17 cellular contexts compared by ENCODE assay signal in the genomic region with DNA sequence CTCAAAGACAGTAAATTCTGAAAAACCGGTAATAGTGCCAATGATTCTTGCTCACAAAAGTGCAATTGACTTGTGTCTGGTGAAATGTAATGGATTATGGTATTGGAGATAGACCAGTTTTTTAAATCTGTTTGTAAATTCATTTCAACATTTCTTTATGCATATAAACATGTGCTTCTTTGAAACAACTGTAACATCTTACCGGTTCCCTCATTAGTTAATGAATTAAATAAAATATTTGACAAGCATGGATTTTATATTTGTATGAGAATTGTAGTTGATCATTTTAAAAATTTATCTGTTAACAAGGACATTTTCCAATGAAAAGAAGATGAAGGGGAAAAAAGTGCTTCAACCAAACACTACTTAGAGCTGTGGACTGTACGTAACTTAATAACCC.
"Had no signal": no experiment of that assay in that cellular context is flagged by ENCODE, and none has a peak within 500 bp of the region (broad histone marks: within the 10 kb centered on the region; RNA-seq: fewer than 3 reads in every experiment).

No MANE protein-coding gene starts in this region.

- H3K27ac Mint-ChIP-seq: activated B cell treated with CpG ODN at 0.5 μM for 24 hours; activated CD4-positive, alpha-beta memory T cell treated with anti-CD3 and anti-CD28 coated beads for 36 hours; activated CD4-positive, alpha-beta memory T cell treated with anti-CD3 and anti-CD28 coated beads, Interleukin-2, amount 10 ng/mL, durations not matched to agents 7 days and 5 days; activated CD4-positive, alpha-beta T cell treated with anti-CD3 and anti-CD28 coated beads for 36 hours; activated CD4-positive, alpha-beta T cell treated with anti-CD3 and anti-CD28 coated beads, Interleukin-2, amount 10 ng/mL, durations not matched to agents 24 days and 14 days; activated CD4-positive, alpha-beta T cell treated with anti-CD3 and anti-CD28 coated beads, Interleukin-2, amount 10 ng/mL, durations not matched to agents 7 days and 5 days; activated CD8-positive, alpha-beta memory T cell treated with anti-CD3 and anti-CD28 coated beads, Interleukin-2, amount 10 ng/mL, durations not matched to agents 7 days and 5 days; activated CD8-positive, alpha-beta T cell treated with anti-CD3 and anti-CD28 coated beads for 36 hours; activated CD8-positive, alpha-beta T cell treated with anti-CD3 and anti-CD28 coated beads, Interleukin-2, amount 10 ng/mL, durations not matched to agents 7 days and 5 days; T-cell; T-helper 1 cell treated with Interleukin-12 subunit alpha and Interleukin-12 subunit beta and Interleukin-4 antibody, amounts not matched to agents 30 μg/mL and 1 μg/mL, for 36 hours; T-helper 17 cell; T-helper 2 cell treated with Interferon-gamma antibody and Interleukin-4, amounts not matched to agents 5 μg/mL and 100 μg/mL, for 36 hours; WTC11 had no signal

- H3K36me3 ChIP-seq: WERI-Rb-1 had no signal

- H3K27me3 Mint-ChIP-seq: activated B cell treated with CpG ODN at 0.5 μM for 24 hours; activated CD4-positive, alpha-beta memory T cell treated with anti-CD3 and anti-CD28 coated beads for 36 hours; activated CD4-positive, alpha-beta T cell treated with anti-CD3 and anti-CD28 coated beads for 36 hours; activated CD8-positive, alpha-beta T cell treated with anti-CD3 and anti-CD28 coated beads for 36 hours; T-cell; T-helper 17 cell had no signal

- H3K27ac ChIP-seq: VCaP, WERI-Rb-1 had no signal

- H3K4me1 Mint-ChIP-seq: activated CD4-positive, alpha-beta memory T cell treated with anti-CD3 and anti-CD28 coated beads, Interleukin-2, amount 10 ng/mL, durations not matched to agents 7 days and 5 days; activated CD4-positive, alpha-beta T cell treated with anti-CD3 and anti-CD28 coated beads for 36 hours; activated CD4-positive, alpha-beta T cell treated with anti-CD3 and anti-CD28 coated beads, Interleukin-2, amount 10 ng/mL, durations not matched to agents 24 days and 14 days; activated CD4-positive, alpha-beta T cell treated with anti-CD3 and anti-CD28 coated beads, Interleukin-2, amount 10 ng/mL, durations not matched to agents 7 days and 5 days; activated CD8-positive, alpha-beta memory T cell treated with anti-CD3 and anti-CD28 coated beads, Interleukin-2, amount 10 ng/mL, durations not matched to agents 7 days and 5 days; T-cell; T-helper 17 cell; WTC11 had no signal

- H3K36me3 Mint-ChIP-seq: activated CD4-positive, alpha-beta memory T cell treated with anti-CD3 and anti-CD28 coated beads for 36 hours; activated CD8-positive, alpha-beta memory T cell treated with anti-CD3 and anti-CD28 coated beads, Interleukin-2, amount 10 ng/mL, durations not matched to agents 7 days and 5 days; T-cell; WTC11 had no signal

- ATAC-seq: activated CD4-positive, alpha-beta T cell treated with anti-CD3 and anti-CD28 coated beads for 36 hours; activated CD4-positive, CD25-positive, alpha-beta regulatory T cell treated with anti-CD3 and anti-CD28 coated beads, Interleukin-2, amount 50 U/mL, for 24 hours; activated CD8-positive, alpha-beta memory T cell treated with anti-CD3 and anti-CD28 coated beads, Interleukin-2, amount 10 ng/mL, durations not matched to agents 7 days and 5 days; activated CD8-positive, alpha-beta T cell treated with anti-CD3 and anti-CD28 coated beads for 36 hours; activated CD8-positive, alpha-beta T cell treated with anti-CD3 and anti-CD28 coated beads, Interleukin-2, amount 10 ng/mL, durations not matched to agents 7 days and 5 days; T-cell; T-helper 17 cell; WTC11 had no signal

- H3K9me3 Mint-ChIP-seq: activated B cell treated with CpG ODN at 0.5 μM for 24 hours; activated CD4-positive, alpha-beta memory T cell treated with anti-CD3 and anti-CD28 coated beads for 36 hours; activated CD4-positive, alpha-beta memory T cell treated with anti-CD3 and anti-CD28 coated beads, Interleukin-2, amount 10 ng/mL, durations not matched to agents 7 days and 5 days; activated CD4-positive, alpha-beta T cell treated with anti-CD3 and anti-CD28 coated beads, Interleukin-2, amount 10 ng/mL, durations not matched to agents 24 days and 14 days; activated CD4-positive, alpha-beta T cell treated with anti-CD3 and anti-CD28 coated beads, Interleukin-2, amount 10 ng/mL, durations not matched to agents 7 days and 5 days; activated CD8-positive, alpha-beta T cell treated with anti-CD3 and anti-CD28 coated beads for 36 hours; T-cell; T-helper 1 cell treated with Interleukin-12 subunit alpha and Interleukin-12 subunit beta and Interleukin-4 antibody, amounts not matched to agents 30 μg/mL and 1 μg/mL, for 36 hours; T-helper 2 cell treated with Interferon-gamma antibody and Interleukin-4, amounts not matched to agents 5 μg/mL and 100 μg/mL, for 36 hours had no signal

- H3K4me3 Mint-ChIP-seq: activated B cell treated with CpG ODN at 0.5 μM for 24 hours; activated CD4-positive, alpha-beta memory T cell treated with anti-CD3 and anti-CD28 coated beads for 36 hours; activated CD4-positive, alpha-beta memory T cell treated with anti-CD3 and anti-CD28 coated beads, Interleukin-2, amount 10 ng/mL, durations not matched to agents 7 days and 5 days; activated CD4-positive, alpha-beta T cell treated with anti-CD3 and anti-CD28 coated beads for 36 hours; activated CD4-positive, alpha-beta T cell treated with anti-CD3 and anti-CD28 coated beads, Interleukin-2, amount 10 ng/mL, durations not matched to agents 24 days and 14 days; activated CD4-positive, alpha-beta T cell treated with anti-CD3 and anti-CD28 coated beads, Interleukin-2, amount 10 ng/mL, durations not matched to agents 7 days and 5 days; activated CD8-positive, alpha-beta memory T cell treated with anti-CD3 and anti-CD28 coated beads, Interleukin-2, amount 10 ng/mL, durations not matched to agents 7 days and 5 days; activated CD8-positive, alpha-beta T cell treated with anti-CD3 and anti-CD28 coated beads for 36 hours; activated CD8-positive, alpha-beta T cell treated with anti-CD3 and anti-CD28 coated beads, Interleukin-2, amount 10 ng/mL, durations not matched to agents 7 days and 5 days; T-cell; T-helper 1 cell treated with Interleukin-12 subunit alpha and Interleukin-12 subunit beta and Interleukin-4 antibody, amounts not matched to agents 30 μg/mL and 1 μg/mL, for 36 hours; T-helper 17 cell; T-helper 2 cell treated with Interferon-gamma antibody and Interleukin-4, amounts not matched to agents 5 μg/mL and 100 μg/mL, for 36 hours; WTC11 had no signal
